Comparison of ENCODE assay signal across 21 cellular contexts in the genomic region with DNA sequence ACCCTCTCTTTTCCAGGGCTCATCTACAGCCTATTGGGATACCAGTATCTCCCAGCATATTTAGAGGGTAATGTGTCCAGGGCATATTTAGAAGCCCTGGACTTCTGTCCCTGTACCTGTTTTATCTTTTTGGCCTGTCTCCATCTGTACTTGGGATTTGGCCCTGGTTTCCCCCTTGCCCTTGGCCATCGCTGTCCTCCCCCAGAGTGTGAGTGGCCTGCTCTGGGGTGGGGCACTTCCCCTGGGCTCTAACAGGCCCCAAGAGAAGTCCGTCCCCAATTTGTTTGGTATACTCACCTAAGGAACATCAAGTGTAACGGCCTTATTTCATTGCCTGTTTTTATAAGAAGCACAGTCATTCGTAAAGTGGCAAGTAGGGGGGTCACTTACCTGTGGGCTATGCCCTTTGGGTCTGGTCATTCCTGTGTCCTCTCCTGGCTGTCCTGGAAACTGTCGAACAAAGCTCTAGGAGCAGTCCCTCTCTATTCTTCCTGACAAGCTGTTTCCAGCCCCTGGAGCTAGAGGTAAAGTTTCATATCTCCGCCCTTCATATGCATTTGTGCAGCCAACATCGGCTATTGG.
DNase-seq lines count a peak whose midpoint lies in the region; ATAC-seq and TF ChIP-seq lines count a peak whose summit lies in the region.
"Had no signal": no experiment of that assay in that cellular context is flagged by ENCODE, and none has a peak within 500 bp of the region (broad histone marks: within the 10 kb centered on the region; RNA-seq: fewer than 3 reads in every experiment).

No MANE protein-coding gene starts in this region.

- intact Hi-C loops in left ventricle myocardium superior (cut with micrococcal nuclease), result no loop called here

- TF ChIP-seq EP300 in SK-N-SH (IDR thresholded peaks at IDR 0.05; ENCODE audit: borderline replicate concordance in 1 of 2, low read depth in 1 of 2, low read length in 1 of 2), result no peak
- TF ChIP-seq EP300 in upper lobe of left lung (IDR thresholded peaks at IDR 0.05), result no peak

- TF ChIP-seq CTCF in SK-N-SH (IDR thresholded peaks at IDR 0.05), result no peak
- TF ChIP-seq CTCF in osteoblast (IDR thresholded peaks at IDR 0.05; ENCODE audit: extremely low read depth, low read depth, low read length), result no peak
- no peak for TF ChIP-seq CTCF in upper lobe of left lung (IDR thresholded peaks at IDR 0.05)

- H3K4me1 ChIP-seq in SK-N-SH (ENCODE audit: control insufficient read depth in 1 of 2, insufficient read depth in 2 of 2, low read depth in 1 of 2, low read length in 1 of 2) (no peaks in the 10 kb centered on the region; a peak in 1 of 4 replicates), osteoblast (ENCODE audit: insufficient read depth, low read length) (peaks cover 25% of the 10 kb centered on the region), upper lobe of left lung (peaks cover 3 to 22% (median 15%) of the 10 kb centered on the region in 4 donors)

- H3K27me3 ChIP-seq in SK-N-SH (ENCODE audit: insufficient read depth), result no peaks in the 10 kb centered on the region
- no peaks in the 10 kb centered on the region for H3K27me3 ChIP-seq in osteoblast (ENCODE audit: insufficient read depth, low read length)
- no peaks in the 10 kb centered on the region for H3K27me3 ChIP-seq in upper lobe of left lung

- H3K9ac ChIP-seq in SK-N-SH, result no peak overlapping the region

- POLR2A ChIA-PET in SK-N-SH (lab: Yijun Ruan, JAX), result no interaction called here

- H3K4me2 ChIP-seq in SK-N-SH (no peak overlapping the region), osteoblast (ENCODE audit: insufficient read depth, low read length) (no peak overlapping the region)

- TF ChIP-seq POLR2A in upper lobe of left lung (IDR thresholded peaks at IDR 0.05), result no peak

- CTCF ChIA-PET in SK-N-SH (lab: Yijun Ruan, JAX), result interaction anchor here (1.8 kb wide), 1 partner anchor 71 kb away, joined by 6 read pairs; no protein-coding TSS in a partner anchor

- no peak for TF ChIP-seq RAD21 in SK-N-SH (IDR thresholded peaks at IDR 0.05; ENCODE audit: low read length)

- H4K20me1 ChIP-seq in SK-N-SH (ENCODE audit: insufficient read depth) (no peaks in the 10 kb centered on the region), osteoblast (ENCODE audit: insufficient read depth, low read length) (no peaks in the 10 kb centered on the region)

- ATAC-seq in SK-N-SH treated with all-trans-retinoic acid at 6 μM for 48 hours (no peak), left ventricle myocardium superior (peak; percentile 73), upper lobe of left lung (ENCODE audit: low FRiP score in 2 of 2) (no peak), GM21619 (IDR thresholded peaks at IDR 0.05; ENCODE audit: unreplicated experiment) (no peak)
- no peak for ATAC-seq in activated CD4-positive, CD25-positive, alpha-beta regulatory T cell treated with anti-CD3 and anti-CD28 coated beads, Interleukin-2, amount 50 U/mL, for 24 hours
- ATAC-seq: GM12878; stimulated activated effector memory CD8-positive, alpha-beta T cell treated with anti-CD3 and anti-CD28 coated beads, Interleukin-12 subunit alpha, Interleukin-12 subunit beta, amount 100 ng/mL, for 72 hours had no signal

- H3K4me3 ChIP-seq in SK-N-SH (ENCODE audit: low read depth in 2 of 2, low read length in 1 of 2) (no peak overlapping the region), osteoblast (ENCODE audit: insufficient read depth, low read length) (no peak overlapping the region), upper lobe of left lung (no peak overlapping the region)
- H3K4me3 ChIP-seq: GM12878 had no signal

- H3F3A ChIP-seq in SK-N-SH (replicated peaks; ENCODE audit: insufficient read depth), result no peaks in the 10 kb centered on the region

- no peaks in the 10 kb centered on the region for H3K79me2 ChIP-seq in SK-N-SH (ENCODE audit: insufficient read depth)
- H3K79me2 ChIP-seq in osteoblast (ENCODE audit: insufficient read depth, low read length), result no peaks in the 10 kb centered on the region

- H3K9me3 ChIP-seq in SK-N-SH (no peaks in the 10 kb centered on the region), osteoblast (ENCODE audit: low read depth, low read length) (no peaks in the 10 kb centered on the region), upper lobe of left lung (no peaks in the 10 kb centered on the region)

- WGBS in SK-N-SH (ENCODE audit: low lambda C conversion rate), result 84% methylated on average over 7 of the region's 7 CpGs
- WGBS in upper lobe of left lung, 2 donors, result 66 to 77% methylated on average over 7 of the region's 7 CpGs

- H3K27ac ChIP-seq in SK-N-SH (ENCODE audit: low read depth in 2 of 2, low read length in 1 of 2) (no peak overlapping the region), osteoblast (ENCODE audit: low read depth, low read length) (no peak overlapping the region), upper lobe of left lung (peak overlapping the region in 3 of 4 donors; percentile 26 to 30 (median 27))
- H3K27ac ChIP-seq: 22Rv1 had no signal

- H3K36me3 ChIP-seq in SK-N-SH (replicated peaks in 1 of 2; ENCODE audit: control insufficient read depth in 1 of 2, insufficient read depth in 2 of 2, low read length in 1 of 2) (peaks cover 0 to 17% of the 10 kb centered on the region in 2 experiments), osteoblast (ENCODE audit: insufficient read depth, low read length) (peaks cover 4% of the 10 kb centered on the region), upper lobe of left lung (peaks cover 21 to 91% (median 66%) of the 10 kb centered on the region in 4 donors)

- DNase-seq in SK-N-SH, result peak; percentile 3
- DNase-seq in left ventricle myocardium superior, result no peak
- DNase-seq in osteoblast (ENCODE audit: insufficient read length, low spot score, missing footprints), result peak; percentile 54
- no peak for DNase-seq in upper lobe of left lung
- DNase-seq in pons (ENCODE audit: low spot score), result no peak
- DNase-seq: activated CD8-positive, alpha-beta memory T cell treated with anti-CD3 and anti-CD28 coated beads, Interleukin-2, amount 50 U/mL, for 48 hours; activated gamma-delta T cell; DMS79; erythroblast; kidney glomerular epithelial cell; MM.1S; NCI-H146; NCI-H526 treated with DMSO at 0.1 percent for 48 hours; SW 1271; trophoblast cell had no signal

- H2AFZ ChIP-seq in SK-N-SH (ENCODE audit: low read depth) (no peak overlapping the region), osteoblast (ENCODE audit: low read length) (no peak overlapping the region)

- H3K9me2 ChIP-seq in SK-N-SH, result no peaks in the 10 kb centered on the region

TF ChIP-seq in SK-N-SH, 30 proteins besides CTCF, POLR2A, EP300 and RAD21 (continues in another document):
- TF ChIP-seq FOSL2 (IDR thresholded peaks at IDR 0.05; ENCODE audit: borderline replicate concordance, low read depth), result no peak
- TF ChIP-seq NFIC (IDR thresholded peaks at IDR 0.05; ENCODE audit: borderline replicate concordance), result no peak
- no peak for TF ChIP-seq SMC3 (IDR thresholded peaks at IDR 0.05; ENCODE audit: low read depth, low read length)
- TF ChIP-seq, protein P1, sequence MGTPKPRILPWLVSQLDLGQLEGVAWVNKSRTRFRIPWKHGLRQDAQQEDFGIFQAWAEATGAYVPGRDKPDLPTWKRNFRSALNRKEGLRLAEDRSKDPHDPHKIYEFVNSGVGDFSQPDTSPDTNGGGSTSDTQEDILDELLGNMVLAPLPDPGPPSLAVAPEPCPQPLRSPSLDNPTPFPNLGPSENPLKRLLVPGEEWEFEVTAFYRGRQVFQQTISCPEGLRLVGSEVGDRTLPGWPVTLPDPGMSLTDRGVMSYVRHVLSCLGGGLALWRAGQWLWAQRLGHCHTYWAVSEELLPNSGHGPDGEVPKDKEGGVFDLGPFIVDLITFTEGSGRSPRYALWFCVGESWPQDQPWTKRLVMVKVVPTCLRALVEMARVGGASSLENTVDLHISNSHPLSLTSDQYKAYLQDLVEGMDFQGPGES (IDR thresholded peaks at IDR 0.05; ENCODE audit: low read depth, low read length), result no peak
- TF ChIP-seq, protein P2, sequence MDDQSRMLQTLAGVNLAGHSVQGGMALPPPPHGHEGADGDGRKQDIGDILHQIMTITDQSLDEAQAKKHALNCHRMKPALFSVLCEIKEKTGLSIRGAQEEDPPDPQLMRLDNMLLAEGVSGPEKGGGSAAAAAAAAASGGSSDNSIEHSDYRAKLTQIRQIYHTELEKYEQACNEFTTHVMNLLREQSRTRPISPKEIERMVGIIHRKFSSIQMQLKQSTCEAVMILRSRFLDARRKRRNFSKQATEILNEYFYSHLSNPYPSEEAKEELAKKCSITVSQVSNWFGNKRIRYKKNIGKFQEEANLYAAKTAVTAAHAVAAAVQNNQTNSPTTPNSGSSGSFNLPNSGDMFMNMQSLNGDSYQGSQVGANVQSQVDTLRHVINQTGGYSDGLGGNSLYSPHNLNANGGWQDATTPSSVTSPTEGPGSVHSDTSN (IDR thresholded peaks at IDR 0.05), result no peak
- TF ChIP-seq POLR2AphosphoS5 (IDR thresholded peaks at IDR 0.05; ENCODE audit: low read depth, low read length), result no peak

TF ChIP-seq in SK-N-SH treated with all-trans-retinoic acid at 6 μM for 48 hours, 23 proteins besides CTCF, POLR2A, EP300 and RAD21 (continues in another document):
- TF ChIP-seq TOX (CRISPR knock-in tag; IDR thresholded peaks at IDR 0.05; ENCODE audit: borderline replicate concordance), result no peak
- TF ChIP-seq OSR1 (CRISPR knock-in tag; IDR thresholded peaks at IDR 0.05), result no peak
- no peak for TF ChIP-seq TSHZ2 (CRISPR knock-in tag; IDR thresholded peaks at IDR 0.05)
- TF ChIP-seq PPARA (CRISPR knock-in tag; IDR thresholded peaks at IDR 0.05; ENCODE audit: borderline replicate concordance), result no peak

Comparison
In these comparisons a context has a peak if more than half of its experiments do, and no peak if none do; other contexts are left out.
1. DNase-seq: peak in SK-N-SH (single experiment) and osteoblast (single experiment); none in left ventricle myocardium superior (single experiment), upper lobe of left lung (0 of 2) and pons (single experiment).
2. H3K27ac ChIP-seq: peak in upper lobe of left lung (3 of 4); none in SK-N-SH (0 of 2) and osteoblast (single experiment).